ENCODE assay signal across 26 cellular contexts in genomic region chr6:1267790-1268762, GRCh38. TPM values are rescaled to one million over a fixed set of nuclear protein-coding genes. Genes with fewer than 3 reads are reported as not detected.
"Had no signal": no experiment of that assay in that cellular context is flagged by ENCODE, and none has a peak within 500 bp of the region (broad histone marks: within the 10 kb centered on the region; RNA-seq: fewer than 3 reads in every experiment).

No MANE protein-coding gene starts in this region.

- H3K4me1 Mint-ChIP-seq: activated CD4-positive, alpha-beta T cell treated with anti-CD3 and anti-CD28 coated beads, Interleukin-2, amount 10 ng/mL, durations not matched to agents 7 days and 5 days; activated CD8-positive, alpha-beta memory T cell treated with anti-CD3 and anti-CD28 coated beads, Interleukin-2, amount 10 ng/mL, durations not matched to agents 7 days and 5 days; activated naive CD4-positive, alpha-beta T cell treated with anti-CD3 and anti-CD28 coated beads, Interleukin-2, amount 50 U/mL, for 24 hours; brain; natural killer cell; stimulated activated effector memory CD8-positive, alpha-beta T cell treated with anti-CD3 and anti-CD28 coated beads, Interleukin-12 subunit alpha, Interleukin-12 subunit beta, amount 100 ng/mL, for 72 hours; stimulated activated naive CD8-positive, alpha-beta T cell treated with anti-CD3 and anti-CD28 coated beads, Interleukin-15, amount 100 ng/mL, for 72 hours had no signal

- DNase-seq: activated CD4-positive, alpha-beta T cell treated with anti-CD3 and anti-CD28 coated beads, Interleukin-2, amount 10 ng/mL, durations not matched to agents 7 days and 5 days; activated CD8-positive, alpha-beta memory T cell treated with anti-CD3 and anti-CD28 coated beads, Interleukin-2, amount 10 ng/mL, durations not matched to agents 7 days and 5 days; activated CD8-positive, alpha-beta T cell treated with anti-CD3 and anti-CD28 coated beads for 36 hours; activated effector memory CD4-positive, alpha-beta T cell treated with anti-CD3 and anti-CD28 coated beads, Interleukin-2, amount 50 U/mL, for 16 hours; activated T-cell treated with anti-CD3 and anti-CD28 coated beads for 4 hours; aorta; dermis blood vessel endothelial cell; effector CD8-positive, alpha-beta T cell; erythroblast; heart right ventricle; kidney; natural killer cell; retina; stimulated activated CD4-positive, alpha-beta T cell treated with anti-CD3 and anti-CD28 coated beads, Interleukin-2, amount 100 ng/mL, for 24 hours; stimulated activated naive CD8-positive, alpha-beta T cell treated with anti-CD3 and anti-CD28 coated beads, Interleukin-15, amount 100 ng/mL, for 72 hours; T-helper 2 cell; tibial artery had no signal

- H3K27ac ChIP-seq: heart right ventricle, tibial artery had no signal

- FAIRE-seq: kidney had no signal

- H3K27ac Mint-ChIP-seq: activated CD4-positive, alpha-beta T cell treated with anti-CD3 and anti-CD28 coated beads, Interleukin-2, amount 10 ng/mL, durations not matched to agents 7 days and 5 days; activated CD8-positive, alpha-beta memory T cell treated with anti-CD3 and anti-CD28 coated beads, Interleukin-2, amount 10 ng/mL, durations not matched to agents 7 days and 5 days; activated CD8-positive, alpha-beta T cell treated with anti-CD3 and anti-CD28 coated beads for 36 hours; activated naive CD4-positive, alpha-beta T cell treated with anti-CD3 and anti-CD28 coated beads, Interleukin-2, amount 50 U/mL, for 24 hours; brain; mesothelial cell of epicardium; natural killer cell; progenitor cell of endocrine pancreas; stimulated activated effector memory CD8-positive, alpha-beta T cell treated with anti-CD3 and anti-CD28 coated beads, Interleukin-12 subunit alpha, Interleukin-12 subunit beta, amount 100 ng/mL, for 72 hours; stimulated activated naive CD8-positive, alpha-beta T cell treated with anti-CD3 and anti-CD28 coated beads, Interleukin-15, amount 100 ng/mL, for 72 hours had no signal

- ATAC-seq: activated CD4-positive, CD25-positive, alpha-beta regulatory T cell treated with anti-CD3 and anti-CD28 coated beads, Interleukin-2, amount 50 U/mL, for 24 hours; activated CD8-positive, alpha-beta memory T cell treated with anti-CD3 and anti-CD28 coated beads, Interleukin-2, amount 10 ng/mL, durations not matched to agents 7 days and 5 days; activated CD8-positive, alpha-beta T cell treated with anti-CD3 and anti-CD28 coated beads for 36 hours; heart right ventricle; natural killer cell; stimulated activated effector memory CD8-positive, alpha-beta T cell treated with anti-CD3 and anti-CD28 coated beads, Interleukin-12 subunit alpha, Interleukin-12 subunit beta, amount 100 ng/mL, for 72 hours; stimulated activated naive CD8-positive, alpha-beta T cell treated with anti-CD3 and anti-CD28 coated beads, Interleukin-15, amount 100 ng/mL, for 72 hours had no signal

- H3K36me3 Mint-ChIP-seq: activated CD8-positive, alpha-beta memory T cell treated with anti-CD3 and anti-CD28 coated beads, Interleukin-2, amount 10 ng/mL, durations not matched to agents 7 days and 5 days; activated naive CD4-positive, alpha-beta T cell treated with anti-CD3 and anti-CD28 coated beads, Interleukin-2, amount 50 U/mL, for 24 hours; brain; mesothelial cell of epicardium; natural killer cell; stimulated activated effector memory CD8-positive, alpha-beta T cell treated with anti-CD3 and anti-CD28 coated beads, Interleukin-12 subunit alpha, Interleukin-12 subunit beta, amount 100 ng/mL, for 72 hours had no signal

- H3K4me1 ChIP-seq: heart right ventricle, tibial artery had no signal

- H3K4me3 ChIP-seq: heart right ventricle, lung, tibial artery had no signal

- H3K36me3 ChIP-seq: heart right ventricle, tibial artery had no signal

- H3K4me3 Mint-ChIP-seq: activated CD4-positive, alpha-beta T cell treated with anti-CD3 and anti-CD28 coated beads, Interleukin-2, amount 10 ng/mL, durations not matched to agents 7 days and 5 days; activated CD8-positive, alpha-beta memory T cell treated with anti-CD3 and anti-CD28 coated beads, Interleukin-2, amount 10 ng/mL, durations not matched to agents 7 days and 5 days; activated CD8-positive, alpha-beta T cell treated with anti-CD3 and anti-CD28 coated beads for 36 hours; activated naive CD4-positive, alpha-beta T cell treated with anti-CD3 and anti-CD28 coated beads, Interleukin-2, amount 50 U/mL, for 24 hours; brain; mesothelial cell of epicardium; natural killer cell; stimulated activated effector memory CD8-positive, alpha-beta T cell treated with anti-CD3 and anti-CD28 coated beads, Interleukin-12 subunit alpha, Interleukin-12 subunit beta, amount 100 ng/mL, for 72 hours; stimulated activated naive CD8-positive, alpha-beta T cell treated with anti-CD3 and anti-CD28 coated beads, Interleukin-15, amount 100 ng/mL, for 72 hours had no signal

RNA-seq across cellular contexts. Expression of gene FOXQ1, which starts 43.8 kb away (rescaled TPM):
- total RNA-seq: activated CD4-positive, alpha-beta T cell treated with anti-CD3 and anti-CD28 coated beads, Interleukin-2, amount 10 ng/mL, durations not matched to agents 7 days and 5 days; activated CD8-positive, alpha-beta memory T cell treated with anti-CD3 and anti-CD28 coated beads, Interleukin-2, amount 10 ng/mL, durations not matched to agents 7 days and 5 days; activated CD8-positive, alpha-beta T cell treated with anti-CD3 and anti-CD28 coated beads for 36 hours; aorta; cardiac septum; dermis blood vessel endothelial cell; heart right ventricle; natural killer cell; osteocyte had no signal
- polyA plus RNA-seq: heart right ventricle had no signal
